Comparison of ENCODE assay signal across 21 cellular contexts in the genomic region with DNA sequence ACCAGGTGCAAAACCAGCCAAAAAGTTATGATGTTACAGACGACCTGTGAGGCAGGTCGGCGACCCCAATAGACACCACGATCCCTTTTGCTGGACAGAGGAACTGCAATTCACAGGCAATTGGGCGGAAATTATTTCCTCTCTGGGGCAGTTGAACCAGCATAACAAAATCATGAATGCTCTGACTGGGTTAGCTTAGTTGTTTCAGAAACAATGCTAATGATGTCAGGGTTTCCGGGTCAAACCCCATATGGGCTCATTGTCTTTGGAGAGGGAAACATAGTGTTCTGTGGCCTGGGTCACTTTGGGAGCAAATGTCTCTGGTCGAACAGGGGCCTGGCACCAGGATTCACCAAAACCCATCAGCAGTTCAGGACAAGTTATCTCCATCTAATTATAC.
A peak's percentile ranks its signal among the peaks of the same experiment; 100 is the strongest.
DNase-seq lines count a peak whose midpoint lies in the region; ATAC-seq and TF ChIP-seq lines count a peak whose summit lies in the region.
"Had no signal": no experiment of that assay in that cellular context is flagged by ENCODE, and none has a peak within 500 bp of the region (broad histone marks: within the 10 kb centered on the region; RNA-seq: fewer than 3 reads in every experiment).

No MANE protein-coding gene starts in this region.

- H3K9me2 ChIP-seq in SK-N-SH, result no peaks in the 10 kb centered on the region

- H3K4me3 Mint-ChIP-seq in neural progenitor cell, result no peak overlapping the region
- H3K4me3 Mint-ChIP-seq: B cell; CD14-positive monocyte; CD4-positive, alpha-beta T cell; CD8-positive, alpha-beta memory T cell; H9 had no signal

- no peak for TF ChIP-seq CTCF in SK-N-SH (IDR thresholded peaks at IDR 0.05)
- TF ChIP-seq CTCF in neural progenitor cell (IDR thresholded peaks at IDR 0.05), result no peak

- H3K27ac ChIP-seq in SK-N-SH (ENCODE audit: low read depth in 2 of 2, low read length in 1 of 2) (no peak overlapping the region), neural progenitor cell (no peak overlapping the region)
- H3K27ac ChIP-seq: 22Rv1; BLaER1 treated with 17β-estradiol and CSF1 and Interleukin-3, amounts not matched to agents 10 nM and 100 nM; GM23248 had no signal

- H3K4me1 Mint-ChIP-seq in neural progenitor cell, result peaks cover 16% of the 10 kb centered on the region
- H3K4me1 Mint-ChIP-seq: B cell; CD14-positive monocyte; CD8-positive, alpha-beta memory T cell had no signal

- no peaks in the 10 kb centered on the region for H3K79me2 ChIP-seq in SK-N-SH (ENCODE audit: insufficient read depth)
- no peaks in the 10 kb centered on the region for H3K79me2 ChIP-seq in neural progenitor cell (ENCODE audit: low read depth)

- no peak overlapping the region for H3K9ac ChIP-seq in SK-N-SH
- H3K9ac ChIP-seq in neural progenitor cell, result no peak overlapping the region
- H3K9ac ChIP-seq: BLaER1 treated with 17β-estradiol and CSF1 and Interleukin-3, amounts not matched to agents 10 nM and 100 nM; GM23248 had no signal

- POLR2A ChIA-PET in SK-N-SH (lab: Yijun Ruan, JAX), result no interaction called here

- peaks cover 4% of the 10 kb centered on the region for H3K9me3 Mint-ChIP-seq in neural progenitor cell
- H3K9me3 Mint-ChIP-seq: CD4-positive, alpha-beta T cell; CD8-positive, alpha-beta memory T cell; H9 had no signal

- no peaks in the 10 kb centered on the region for H3K9me3 ChIP-seq in SK-N-SH
- H3K9me3 ChIP-seq in neural progenitor cell (ENCODE audit: low read depth), result no peaks in the 10 kb centered on the region

- H2AFZ ChIP-seq in SK-N-SH (ENCODE audit: low read depth), result no peak overlapping the region
- H2AFZ ChIP-seq in neural progenitor cell (replicated peaks), result no peak overlapping the region
- H2AFZ ChIP-seq: GM23248 had no signal

- H3K27me3 ChIP-seq in SK-N-SH (ENCODE audit: insufficient read depth) (no peaks in the 10 kb centered on the region), neural progenitor cell (no peaks in the 10 kb centered on the region)
- H3K27me3 ChIP-seq: BLaER1 treated with 17β-estradiol and CSF1 and Interleukin-3, amounts not matched to agents 10 nM and 100 nM had no signal

- CTCF ChIA-PET in SK-N-SH (lab: Yijun Ruan, JAX), result no interaction called here

- no peaks in the 10 kb centered on the region for H3F3A ChIP-seq in SK-N-SH (replicated peaks; ENCODE audit: insufficient read depth)
- no peaks in the 10 kb centered on the region for H3F3A ChIP-seq in neural progenitor cell (ENCODE audit: low read depth)

- DNase-seq in SK-N-SH (no peak), dermis microvascular lymphatic vessel endothelial cell (ENCODE audit: low read depth in 2 of 2) (peak; percentile 36 to 72), neural progenitor cell (ENCODE audit: low spot score) (peak; percentile 70), HUDEP-2 (lab: John Stamatoyannopoulos, UW; ENCODE audit: unreplicated experiment in 76 of 76) (no peak), DMS153 treated with DMSO at 0.1 percent for 48 hours (lab: John Stamatoyannopoulos, UW; ENCODE audit: unreplicated experiment) (no peak)
- DNase-seq: CD4-positive, alpha-beta T cell; CD8-positive, alpha-beta memory T cell; DMS 273 treated with DMSO at 0.1 percent for 48 hours; DMS53; DMS79 treated with DMSO at 0.1 percent for 48 hours; GF-D8; GM23248; H9 had no signal

- ATAC-seq in SK-N-SH treated with all-trans-retinoic acid at 6 μM for 48 hours, result no peak
- ATAC-seq in HG03097 (IDR thresholded peaks at IDR 0.05; ENCODE audit: low FRiP score, unreplicated experiment), result no peak
- no peak for ATAC-seq in GM19351 (IDR thresholded peaks at IDR 0.05; ENCODE audit: unreplicated experiment)
- ATAC-seq: HCT116 had no signal

- TF ChIP-seq RAD21 in SK-N-SH (IDR thresholded peaks at IDR 0.05; ENCODE audit: low read length), result no peak

- H3K36me3 ChIP-seq in SK-N-SH (replicated peaks in 1 of 2; ENCODE audit: control insufficient read depth in 1 of 2, insufficient read depth in 2 of 2, low read length in 1 of 2) (no peaks in the 10 kb centered on the region), neural progenitor cell (no peaks in the 10 kb centered on the region)
- H3K36me3 ChIP-seq: BLaER1 treated with 17β-estradiol and CSF1 and Interleukin-3, amounts not matched to agents 10 nM and 100 nM had no signal

- H3K27ac Mint-ChIP-seq in neural progenitor cell, result no peak overlapping the region
- H3K27ac Mint-ChIP-seq: B cell; CD14-positive monocyte; CD4-positive, alpha-beta T cell; CD8-positive, alpha-beta memory T cell had no signal

- H3K36me3 Mint-ChIP-seq in neural progenitor cell, result no peaks in the 10 kb centered on the region
- H3K36me3 Mint-ChIP-seq: CD14-positive monocyte; CD8-positive, alpha-beta memory T cell had no signal

- H3K4me1 ChIP-seq in SK-N-SH (ENCODE audit: control insufficient read depth in 1 of 2, insufficient read depth in 2 of 2, low read depth in 1 of 2, low read length in 1 of 2) (peaks cover 0 to 11% of the 10 kb centered on the region in 2 experiments; a peak in 2 of 4 replicates), neural progenitor cell (peaks cover 17% of the 10 kb centered on the region)
- H3K4me1 ChIP-seq: BLaER1 treated with 17β-estradiol and CSF1 and Interleukin-3, amounts not matched to agents 10 nM and 100 nM had no signal

- H3K4me3 ChIP-seq in SK-N-SH (ENCODE audit: low read depth in 2 of 2, low read length in 1 of 2) (no peak overlapping the region), neural progenitor cell (no peak overlapping the region)
- H3K4me3 ChIP-seq: BLaER1 treated with 17β-estradiol and CSF1 and Interleukin-3, amounts not matched to agents 10 nM and 100 nM; GM23248 had no signal

- WGBS in SK-N-SH (ENCODE audit: low lambda C conversion rate), result 82% methylated on average over 7 of the region's 7 CpGs

- no peaks in the 10 kb centered on the region for H4K20me1 ChIP-seq in SK-N-SH (ENCODE audit: insufficient read depth)
- H4K20me1 ChIP-seq in neural progenitor cell (ENCODE audit: low read depth), result no peaks in the 10 kb centered on the region
- H4K20me1 ChIP-seq: BLaER1 treated with 17β-estradiol and CSF1 and Interleukin-3, amounts not matched to agents 10 nM and 100 nM had no signal

- no peak for TF ChIP-seq EP300 in SK-N-SH (IDR thresholded peaks at IDR 0.05; ENCODE audit: borderline replicate concordance in 1 of 2, low read depth in 1 of 2, low read length in 1 of 2)

- peaks cover 2% of the 10 kb centered on the region for H3K27me3 Mint-ChIP-seq in neural progenitor cell (ENCODE audit: insufficient read depth, low read depth)
- H3K27me3 Mint-ChIP-seq: B cell; CD4-positive, alpha-beta T cell; CD8-positive, alpha-beta memory T cell had no signal

- H3K4me2 ChIP-seq in SK-N-SH (no peak overlapping the region), neural progenitor cell (peak overlapping the region; percentile 7)
- H3K4me2 ChIP-seq: BLaER1 treated with 17β-estradiol and CSF1 and Interleukin-3, amounts not matched to agents 10 nM and 100 nM had no signal

TF ChIP-seq in SK-N-SH, 30 proteins besides CTCF, POLR2A, EP300 and RAD21:
- TF ChIP-seq RFX5 (IDR thresholded peaks at IDR 0.05; ENCODE audit: low read length) (0 out of 2 replicates have a peak, but pooled peaks have one; percentile 37), MEF2A (IDR thresholded peaks at IDR 0.05; ENCODE audit: borderline replicate concordance, low read depth) (no peak)

TF ChIP-seq in SK-N-SH treated with all-trans-retinoic acid at 6 μM for 48 hours, 23 proteins besides CTCF, POLR2A, EP300 and RAD21 (continues in another document):
- no peak for TF ChIP-seq ZFP30 (CRISPR knock-in tag; IDR thresholded peaks at IDR 0.05)
- no peak for TF ChIP-seq ZNF565 (CRISPR knock-in tag; conservative IDR thresholded peaks at IDR 0.05; ENCODE audit: low read depth)
- TF ChIP-seq, protein P1, sequence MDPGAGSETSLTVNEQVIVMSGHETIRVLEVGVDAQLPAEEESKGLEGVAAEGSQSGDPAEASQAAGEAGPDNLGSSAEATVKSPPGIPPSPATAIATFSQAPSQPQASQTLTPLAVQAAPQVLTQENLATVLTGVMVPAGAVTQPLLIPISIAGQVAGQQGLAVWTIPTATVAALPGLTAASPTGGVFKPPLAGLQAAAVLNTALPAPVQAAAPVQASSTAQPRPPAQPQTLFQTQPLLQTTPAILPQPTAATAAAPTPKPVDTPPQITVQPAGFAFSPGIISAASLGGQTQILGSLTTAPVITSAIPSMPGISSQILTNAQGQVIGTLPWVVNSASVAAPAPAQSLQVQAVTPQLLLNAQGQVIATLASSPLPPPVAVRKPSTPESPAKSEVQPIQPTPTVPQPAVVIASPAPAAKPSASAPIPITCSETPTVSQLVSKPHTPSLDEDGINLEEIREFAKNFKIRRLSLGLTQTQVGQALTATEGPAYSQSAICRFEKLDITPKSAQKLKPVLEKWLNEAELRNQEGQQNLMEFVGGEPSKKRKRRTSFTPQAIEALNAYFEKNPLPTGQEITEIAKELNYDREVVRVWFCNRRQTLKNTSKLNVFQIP (CRISPR knock-in tag; IDR thresholded peaks at IDR 0.05; ENCODE audit: borderline replicate concordance, low read depth), result no peak
- TF ChIP-seq CSDC2 (CRISPR knock-in tag; IDR thresholded peaks at IDR 0.05), result no peak
- TF ChIP-seq PPARA (CRISPR knock-in tag; IDR thresholded peaks at IDR 0.05; ENCODE audit: borderline replicate concordance), result no peak
- no peak for TF ChIP-seq ISL1 (CRISPR knock-in tag; IDR thresholded peaks at IDR 0.05)
- no peak for TF ChIP-seq GLIS3 (CRISPR knock-in tag; IDR thresholded peaks at IDR 0.05)
- TF ChIP-seq BACH2 (CRISPR knock-in tag; IDR thresholded peaks at IDR 0.05; ENCODE audit: borderline replicate concordance), result no peak
- TF ChIP-seq, protein P2, sequence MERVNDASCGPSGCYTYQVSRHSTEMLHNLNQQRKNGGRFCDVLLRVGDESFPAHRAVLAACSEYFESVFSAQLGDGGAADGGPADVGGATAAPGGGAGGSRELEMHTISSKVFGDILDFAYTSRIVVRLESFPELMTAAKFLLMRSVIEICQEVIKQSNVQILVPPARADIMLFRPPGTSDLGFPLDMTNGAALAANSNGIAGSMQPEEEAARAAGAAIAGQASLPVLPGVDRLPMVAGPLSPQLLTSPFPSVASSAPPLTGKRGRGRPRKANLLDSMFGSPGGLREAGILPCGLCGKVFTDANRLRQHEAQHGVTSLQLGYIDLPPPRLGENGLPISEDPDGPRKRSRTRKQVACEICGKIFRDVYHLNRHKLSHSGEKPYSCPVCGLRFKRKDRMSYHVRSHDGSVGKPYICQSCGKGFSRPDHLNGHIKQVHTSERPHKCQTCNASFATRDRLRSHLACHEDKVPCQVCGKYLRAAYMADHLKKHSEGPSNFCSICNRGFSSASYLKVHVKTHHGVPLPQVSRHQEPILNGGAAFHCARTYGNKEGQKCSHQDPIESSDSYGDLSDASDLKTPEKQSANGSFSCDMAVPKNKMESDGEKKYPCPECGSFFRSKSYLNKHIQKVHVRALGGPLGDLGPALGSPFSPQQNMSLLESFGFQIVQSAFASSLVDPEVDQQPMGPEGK (CRISPR knock-in tag; IDR thresholded peaks at IDR 0.05; ENCODE audit: borderline replicate concordance), result no peak
- no peak for TF ChIP-seq RARB (CRISPR knock-in tag; IDR thresholded peaks at IDR 0.05)
- no peak for TF ChIP-seq ESRRG (CRISPR knock-in tag; IDR thresholded peaks at IDR 0.05)
- TF ChIP-seq ZC3H10 (CRISPR knock-in tag; IDR thresholded peaks at IDR 0.05), result no peak

Comparison
In these comparisons a context has a peak if more than half of its experiments do, and no peak if none do; other contexts are left out.
1. DNase-seq: peak in dermis microvascular lymphatic vessel endothelial cell (2 of 2) and neural progenitor cell (single experiment); none in SK-N-SH (single experiment), HUDEP-2 (0 of 76) and DMS153 treated with DMSO at 0.1 percent for 48 hours (single experiment).